20 cellular contexts compared by ENCODE assay signal in genomic region chr22:38431266-38432010, GRCh38. TPM values are rescaled to one million over a fixed set of nuclear protein-coding genes. Genes with fewer than 3 reads are reported as not detected.
"Had no signal": no experiment of that assay in that cellular context is flagged by ENCODE, and none has a peak within 500 bp of the region (broad histone marks: within the 10 kb centered on the region; RNA-seq: fewer than 3 reads in every experiment).

No MANE protein-coding gene starts in this region.

- DNase-seq: activated CD4-positive, CD25-positive, alpha-beta regulatory T cell treated with anti-CD3 and anti-CD28 coated beads, Interleukin-2, amount 50 U/mL, for 72 hours; activated naive CD4-positive, alpha-beta T cell; activated naive CD8-positive, alpha-beta T cell treated with anti-CD3 and anti-CD28 coated beads, Interleukin-2, amount 10 ng/mL, durations not matched to agents 7 days and 5 days; anterior cingulate cortex; brain microvascular endothelial cell; effector memory CD8-positive, alpha-beta T cell; islet precursor cell; mucosa of descending colon; sigmoid colon; stimulated activated CD4-positive, alpha-beta T cell treated with anti-CD3 and anti-CD28 coated beads, Interleukin-1b, Interleukin-23, amount 100 ng/mL, for 48 hours; stimulated activated naive CD8-positive, alpha-beta T cell treated with anti-CD3 and anti-CD28 coated beads, Interleukin-15, amount 100 ng/mL, for 72 hours; testis; upper lobe of left lung had no signal

- H3K4me1 Mint-ChIP-seq: activated naive CD8-positive, alpha-beta T cell treated with anti-CD3 and anti-CD28 coated beads, Interleukin-2, amount 10 ng/mL, durations not matched to agents 7 days and 5 days; stimulated activated naive CD8-positive, alpha-beta T cell treated with anti-CD3 and anti-CD28 coated beads, Interleukin-15, amount 100 ng/mL, for 72 hours had no signal

- H3K27ac ChIP-seq: brain microvascular endothelial cell, epithelial cell of prostate, prostate gland, sigmoid colon, testis, upper lobe of left lung had no signal

- H3K4me3 Mint-ChIP-seq: activated naive CD8-positive, alpha-beta T cell treated with anti-CD3 and anti-CD28 coated beads, Interleukin-2, amount 10 ng/mL, durations not matched to agents 7 days and 5 days; dendritic cell treated with granulocyte-macrophage colony-stimulating factor and Interleukin-4, amounts not matched to agents 40 ng/mL and 50 ng/mL, for 4 days; effector memory CD8-positive, alpha-beta T cell; natural killer cell treated with Interleukin-12 subunit alpha and Interleukin-12 subunit beta and Interleukin-15 and Interleukin-18, amount 100 ng/mL, for 72 hours; stimulated activated naive CD8-positive, alpha-beta T cell treated with anti-CD3 and anti-CD28 coated beads, Interleukin-15, amount 100 ng/mL, for 72 hours had no signal

- H3K36me3 Mint-ChIP-seq: activated naive CD8-positive, alpha-beta T cell treated with anti-CD3 and anti-CD28 coated beads, Interleukin-2, amount 10 ng/mL, durations not matched to agents 7 days and 5 days; natural killer cell treated with Interleukin-12 subunit alpha and Interleukin-12 subunit beta and Interleukin-15 and Interleukin-18, amount 100 ng/mL, for 72 hours had no signal

- H3K36me3 ChIP-seq: brain microvascular endothelial cell, prostate gland, sigmoid colon, upper lobe of left lung had no signal

- ATAC-seq: effector memory CD8-positive, alpha-beta T cell; left lobe of liver; mucosa of descending colon; stimulated activated naive CD8-positive, alpha-beta T cell treated with anti-CD3 and anti-CD28 coated beads, Interleukin-15, amount 100 ng/mL, for 72 hours had no signal

- H3K9me3 Mint-ChIP-seq: activated naive CD8-positive, alpha-beta T cell treated with anti-CD3 and anti-CD28 coated beads, Interleukin-2, amount 10 ng/mL, durations not matched to agents 7 days and 5 days; dendritic cell treated with granulocyte-macrophage colony-stimulating factor and Interleukin-4, amounts not matched to agents 40 ng/mL and 50 ng/mL, for 4 days; effector memory CD8-positive, alpha-beta T cell; natural killer cell treated with Interleukin-12 subunit alpha and Interleukin-12 subunit beta and Interleukin-15 and Interleukin-18, amount 100 ng/mL, for 72 hours; stimulated activated naive CD8-positive, alpha-beta T cell treated with anti-CD3 and anti-CD28 coated beads, Interleukin-15, amount 100 ng/mL, for 72 hours had no signal

- H3K9me3 ChIP-seq: mucosa of descending colon, prostate gland, sigmoid colon, testis, upper lobe of left lung had no signal

- H3K4me1 ChIP-seq: prostate gland, sigmoid colon had no signal

- H3K27me3 Mint-ChIP-seq: activated naive CD8-positive, alpha-beta T cell treated with anti-CD3 and anti-CD28 coated beads, Interleukin-2, amount 10 ng/mL, durations not matched to agents 7 days and 5 days; natural killer cell treated with Interleukin-12 subunit alpha and Interleukin-12 subunit beta and Interleukin-15 and Interleukin-18, amount 100 ng/mL, for 72 hours; stimulated activated naive CD8-positive, alpha-beta T cell treated with anti-CD3 and anti-CD28 coated beads, Interleukin-15, amount 100 ng/mL, for 72 hours had no signal

- H3K27me3 ChIP-seq: brain microvascular endothelial cell, sigmoid colon, testis, upper lobe of left lung had no signal

- H3K4me3 ChIP-seq: mucosa of descending colon, prostate gland, sigmoid colon, testis, upper lobe of left lung had no signal

- H3K27ac Mint-ChIP-seq: activated naive CD8-positive, alpha-beta T cell treated with anti-CD3 and anti-CD28 coated beads, Interleukin-2, amount 10 ng/mL, durations not matched to agents 7 days and 5 days; dendritic cell treated with granulocyte-macrophage colony-stimulating factor and Interleukin-4, amounts not matched to agents 40 ng/mL and 50 ng/mL, for 4 days; effector memory CD8-positive, alpha-beta T cell; natural killer cell treated with Interleukin-12 subunit alpha and Interleukin-12 subunit beta and Interleukin-15 and Interleukin-18, amount 100 ng/mL, for 72 hours; stimulated activated naive CD8-positive, alpha-beta T cell treated with anti-CD3 and anti-CD28 coated beads, Interleukin-15, amount 100 ng/mL, for 72 hours had no signal

RNA-seq across cellular contexts. Expression of gene KCNJ4, which starts 23.6 kb away (rescaled TPM):
- total RNA-seq: activated CD8-positive, alpha-beta memory T cell treated with anti-CD3 and anti-CD28 coated beads for 36 hours; activated naive CD8-positive, alpha-beta T cell treated with anti-CD3 and anti-CD28 coated beads, Interleukin-2, amount 10 ng/mL, durations not matched to agents 7 days and 5 days; fibroblast of lung; left lobe of liver; mucosa of descending colon; natural killer cell treated with Interleukin-12 subunit alpha and Interleukin-12 subunit beta and Interleukin-15 and Interleukin-18, amount 100 ng/mL, for 72 hours; sigmoid colon; upper lobe of left lung had no signal
- polyA plus RNA-seq: fibroblast of lung had no signal
